Comparison of ENCODE assay signal across 7 cellular contexts in genomic region chr10:113961261-113961938, GRCh38.
DNase-seq lines count a peak whose midpoint lies in the region; ATAC-seq lines count a peak whose summit lies in the region.

No MANE protein-coding gene starts in this region.

- peak; percentile 48 for ATAC-seq in GM19043 (IDR thresholded peaks at IDR 0.05; ENCODE audit: low read depth, unreplicated experiment)
- ATAC-seq in HG03039 (IDR thresholded peaks at IDR 0.05; ENCODE audit: unreplicated experiment): peak; percentile 65
- ATAC-seq in HG03439 (IDR thresholded peaks at IDR 0.05; ENCODE audit: unreplicated experiment): no peak

- DNase-seq in SW480 (ENCODE audit: low spot score) (peak; percentile 43), hippocampal formation (lab: John Stamatoyannopoulos, UW) (no peak)
- peak; percentile 94 for DNase-seq in central memory CD4-positive, alpha-beta T cell
- peak; percentile 23 for DNase-seq in stimulated activated CD8-positive, alpha-beta memory T cell treated with anti-CD3 and anti-CD28 coated beads, Interleukin-4, amount 100 ng/mL, for 24 hours (ENCODE audit: low read depth)

Comparison
In these comparisons a context has a peak if more than half of its experiments do, and no peak if none do; other contexts are left out.
1. DNase-seq: peak in SW480 (single experiment), central memory CD4-positive, alpha-beta T cell (single experiment) and stimulated activated CD8-positive, alpha-beta memory T cell treated with anti-CD3 and anti-CD28 coated beads, Interleukin-4, amount 100 ng/mL, for 24 hours (single experiment); none in hippocampal formation (0 of 2).